23 cellular contexts compared by ENCODE assay signal in genomic region chr2:222313816-222314215, GRCh38. TPM values are rescaled to one million over a fixed set of nuclear protein-coding genes. Genes with fewer than 3 reads are reported as not detected.
A peak's percentile ranks its signal among the peaks of the same experiment; 100 is the strongest.
DNase-seq lines count a peak whose midpoint lies in the region; ATAC-seq, FAIRE-seq and TF ChIP-seq lines count a peak whose summit lies in the region.
"Had no signal": no experiment of that assay in that cellular context is flagged by ENCODE, and none has a peak within 500 bp of the region (broad histone marks: within the 10 kb centered on the region; RNA-seq: fewer than 3 reads in every experiment).

No MANE protein-coding gene starts in this region.

- peaks cover 3% of the 10 kb centered on the region for H3K36me3 Mint-ChIP-seq in T-helper 1 cell treated with Interleukin-12 subunit alpha and Interleukin-12 subunit beta and Interleukin-4 antibody, amounts not matched to agents 30 μg/mL and 1 μg/mL, for 36 hours (ENCODE audit: low read depth)
- H3K36me3 Mint-ChIP-seq in T-helper 17 cell (ENCODE audit: low read depth) = peaks cover 4% of the 10 kb centered on the region
- H3K36me3 Mint-ChIP-seq in stimulated activated naive B cell treated with anti-CD40 and anti-IgM and Interleukin-4, amounts not matched to agents 10 μg/mL and 1 μg/mL and 100 μg/mL, for 72 hours = no peaks in the 10 kb centered on the region
- peaks cover 4% of the 10 kb centered on the region for H3K36me3 Mint-ChIP-seq in chondrocyte (ENCODE audit: low read depth)
- H3K36me3 Mint-ChIP-seq: CD4-positive, alpha-beta memory T cell had no signal

- no peak overlapping the region for H3K4me3 Mint-ChIP-seq in T-helper 1 cell treated with Interleukin-12 subunit alpha and Interleukin-12 subunit beta and Interleukin-4 antibody, amounts not matched to agents 30 μg/mL and 1 μg/mL, for 36 hours
- H3K4me3 Mint-ChIP-seq in T-helper 17 cell (no peak overlapping the region), chondrocyte (ENCODE audit: unreplicated experiment) (no peak overlapping the region)
- H3K4me3 Mint-ChIP-seq in stimulated activated naive B cell treated with anti-CD40 and anti-IgM and Interleukin-4, amounts not matched to agents 10 μg/mL and 1 μg/mL and 100 μg/mL, for 72 hours = no peak overlapping the region
- H3K4me3 Mint-ChIP-seq: CD4-positive, alpha-beta memory T cell; HFFc6 had no signal

- intact Hi-C loops in Right ventricle myocardium inferior (cut with DNase I) = loop anchor here (10.0 kb wide), 1 partner anchor 259 kb away; no protein-coding TSS in a partner anchor

- DNase-seq in T-helper 1 cell (no peak), HuH-7.5 (ENCODE audit: low spot score) (peak; percentile 3), T-helper 17 cell (no peak), Right ventricle myocardium inferior (ENCODE audit: missing footprints) (no peak), GM12891 (ENCODE audit: insufficient read length, low spot score) (no peak), chondrocyte (ENCODE audit: low spot score) (no peak)
- no peak for DNase-seq in stimulated activated naive B cell treated with anti-CD40 and anti-IgM and Interleukin-4, amounts not matched to agents 10 μg/mL and 1 μg/mL and 100 μg/mL, for 72 hours
- DNase-seq: 8988T; C1 segment of cervical spinal cord; Calu3; CD4-positive, alpha-beta memory T cell; COR-L47; DMS53; DMS79 treated with DMSO at 0.1 percent for 48 hours; GF-D8; GOT3; HFFc6 had no signal

- no peak for TF ChIP-seq POLR2A in GM12891 (IDR thresholded peaks at IDR 0.05; ENCODE audit: low read depth, low read length)

- H3K4me1 Mint-ChIP-seq in T-helper 1 cell treated with Interleukin-12 subunit alpha and Interleukin-12 subunit beta and Interleukin-4 antibody, amounts not matched to agents 30 μg/mL and 1 μg/mL, for 36 hours (ENCODE audit: low read depth) = peaks cover 9% of the 10 kb centered on the region
- H3K4me1 Mint-ChIP-seq in T-helper 17 cell (peaks cover 5% of the 10 kb centered on the region), chondrocyte (ENCODE audit: low read depth) (peaks cover 7% of the 10 kb centered on the region)
- H3K4me1 Mint-ChIP-seq in stimulated activated naive B cell treated with anti-CD40 and anti-IgM and Interleukin-4, amounts not matched to agents 10 μg/mL and 1 μg/mL and 100 μg/mL, for 72 hours = peaks cover 7 to 12% of the 10 kb centered on the region in 2 donors

- FAIRE-seq in GM12891 (lab: Jason Lieb, UNC) = no peak
- FAIRE-seq: A549, GM12892, H54 had no signal

- H3K27ac Mint-ChIP-seq in T-helper 1 cell treated with Interleukin-12 subunit alpha and Interleukin-12 subunit beta and Interleukin-4 antibody, amounts not matched to agents 30 μg/mL and 1 μg/mL, for 36 hours = peak overlapping the region; percentile 55
- peak overlapping the region; percentile 22 for H3K27ac Mint-ChIP-seq in T-helper 17 cell
- peak overlapping the region; percentile 37 for H3K27ac Mint-ChIP-seq in stimulated activated naive B cell treated with anti-CD40 and anti-IgM and Interleukin-4, amounts not matched to agents 10 μg/mL and 1 μg/mL and 100 μg/mL, for 72 hours
- no peak overlapping the region for H3K27ac Mint-ChIP-seq in chondrocyte (ENCODE audit: unreplicated experiment)
- H3K27ac Mint-ChIP-seq: HFFc6 had no signal

- no peak for ATAC-seq in T-helper 17 cell
- no peak for ATAC-seq in stimulated activated naive B cell treated with anti-CD40 and anti-IgM and Interleukin-4, amounts not matched to agents 10 μg/mL and 1 μg/mL and 100 μg/mL, for 72 hours (replicated peaks)
- ATAC-seq in Right ventricle myocardium inferior = no peak
- ATAC-seq: A549 had no signal

- H3K9me3 Mint-ChIP-seq in T-helper 1 cell treated with Interleukin-12 subunit alpha and Interleukin-12 subunit beta and Interleukin-4 antibody, amounts not matched to agents 30 μg/mL and 1 μg/mL, for 36 hours = no peaks in the 10 kb centered on the region
- H3K9me3 Mint-ChIP-seq in stimulated activated naive B cell treated with anti-CD40 and anti-IgM and Interleukin-4, amounts not matched to agents 10 μg/mL and 1 μg/mL and 100 μg/mL, for 72 hours = peaks cover 0 to 4% of the 10 kb centered on the region in 2 donors
- no peaks in the 10 kb centered on the region for H3K9me3 Mint-ChIP-seq in chondrocyte (ENCODE audit: low read depth)
- H3K9me3 Mint-ChIP-seq: HFFc6 had no signal

- H3K9me3 ChIP-seq in T-helper 17 cell (ENCODE audit: control insufficient read depth, low read length, poor library complexity, severe bottlenecking) = no peaks in the 10 kb centered on the region
- H3K9me3 ChIP-seq: A549, HAP-1 had no signal

- H3K27me3 Mint-ChIP-seq in T-helper 1 cell treated with Interleukin-12 subunit alpha and Interleukin-12 subunit beta and Interleukin-4 antibody, amounts not matched to agents 30 μg/mL and 1 μg/mL, for 36 hours (ENCODE audit: low read depth) = peaks cover 94% of the 10 kb centered on the region
- H3K27me3 Mint-ChIP-seq in T-helper 17 cell (peaks cover 86% of the 10 kb centered on the region), chondrocyte (ENCODE audit: low read depth) (peaks cover 80% of the 10 kb centered on the region)
- H3K27me3 Mint-ChIP-seq in stimulated activated naive B cell treated with anti-CD40 and anti-IgM and Interleukin-4, amounts not matched to agents 10 μg/mL and 1 μg/mL and 100 μg/mL, for 72 hours = peaks cover 68 to 87% of the 10 kb centered on the region in 2 donors

- TF ChIP-seq CTCF in chondrocyte (IDR thresholded peaks at IDR 0.05) = no peak

TF ChIP-seq in GM12891, 5 proteins besides CTCF, POLR2A, EP300 and RAD21:
- TF ChIP-seq POU2F2 (IDR thresholded peaks at IDR 0.05; ENCODE audit: low read depth, low read length) (no peak), SPI1 (IDR thresholded peaks at IDR 0.05; ENCODE audit: low read depth, low read length) (no peak), POLR2AphosphoS5 (IDR thresholded peaks at IDR 0.05; ENCODE audit: low read depth, low read length) (no peak), TAF1 (IDR thresholded peaks at IDR 0.05; ENCODE audit: low read depth, low read length) (no peak), PAX5 (IDR thresholded peaks at IDR 0.05; ENCODE audit: insufficient read depth, low read length, severe bottlenecking) (no peak)

RNA-seq across cellular contexts. Expression of gene PAX3, which starts 15.0 kb away (rescaled TPM):
- not detected for total RNA-seq in T-helper 17 cell
- total RNA-seq in Right ventricle myocardium inferior = not detected
- not detected for polyA plus RNA-seq in GM12891 (2012; ENCODE audit: low read depth, missing spikeins)
- 1.4 to 4.7 TPM (median 4.1 TPM) in 3 replicates for total RNA-seq in chondrocyte
- total RNA-seq: Calu3; CD4-positive, alpha-beta memory T cell; G401 had no signal
- polyA plus RNA-seq: A549; CD4-positive, alpha-beta memory T cell had no signal
